32 cellular contexts compared by ENCODE assay signal in genomic region chr17:10368561-10368960, GRCh38. TPM values are rescaled to one million over a fixed set of nuclear protein-coding genes. Genes with fewer than 3 reads are reported as not detected.
"Had no signal": no experiment of that assay in that cellular context is flagged by ENCODE, and none has a peak within 500 bp of the region (broad histone marks: within the 10 kb centered on the region; RNA-seq: fewer than 3 reads in every experiment).

No MANE protein-coding gene starts in this region.

- H3K79me2 ChIP-seq: parathyroid adenoma had no signal

- H3K9ac ChIP-seq: neural progenitor cell, parathyroid adenoma had no signal

- H2AFZ ChIP-seq: neural progenitor cell, parathyroid adenoma had no signal

- H3K36me3 ChIP-seq: left lung, lower lobe of right lung, neural progenitor cell, neutrophil, right atrium auricular region, right lobe of liver, suprapubic skin, thoracic aorta, tibial artery, upper lobe of right lung had no signal

- H3K27ac ChIP-seq: left lung, lower lobe of right lung, neural progenitor cell, neutrophil, parathyroid adenoma, right atrium auricular region, right lobe of liver, skin epidermis, suprapubic skin, thoracic aorta, tibial artery, upper lobe of right lung had no signal

- H3K4me3 ChIP-seq: left lung, lower lobe of right lung, neural progenitor cell, right atrium auricular region, right lobe of liver, skin epidermis, suprapubic skin, thoracic aorta, tibial artery, upper lobe of right lung had no signal

- H3K4me2 ChIP-seq: neural progenitor cell had no signal

- H3K4me1 ChIP-seq: left lung, lower lobe of right lung, neural progenitor cell, parathyroid adenoma, right atrium auricular region, right lobe of liver, suprapubic skin, tibial artery, upper lobe of right lung had no signal

- DNase-seq: hippocampal formation; kidney; left colon; left lung; lower lobe of right lung; mammary epithelial cell; mesenchymal stem cell; naive B cell; natural killer cell; nephron progenitor cell; occipital lobe; right lobe of liver; stimulated activated CD4-positive, alpha-beta T cell treated with anti-CD3 and anti-CD28 coated beads, Interleukin-12 subunit alpha, Interleukin-12 subunit beta, amount 100 ng/mL, for 4 hours; stimulated activated CD4-positive, alpha-beta T cell treated with anti-CD3 and anti-CD28 coated beads, Interleukin-15, amount 100 ng/mL, for 24 hours; stimulated activated CD4-positive, alpha-beta T cell treated with anti-CD3 and anti-CD28 coated beads, Interleukin-4, amount 100 ng/mL, for 24 hours; stimulated activated naive CD4-positive, alpha-beta T cell; tibial artery; trophoblast cell; upper lobe of right lung had no signal

- H3K9me3 ChIP-seq: left lung, lower lobe of right lung, neutrophil, right atrium auricular region, right lobe of liver, suprapubic skin, thoracic aorta, tibial artery, upper lobe of right lung had no signal

- H3K27me3 ChIP-seq: left lung, neural progenitor cell, right atrium auricular region, right lobe of liver, suprapubic skin, tibial artery, upper lobe of right lung had no signal

RNA-seq across cellular contexts. Expression of gene MYH13, which starts 4.2 kb away (rescaled TPM):
- total RNA-seq: kidney, left lung, liver, lower lobe of right lung, mammary epithelial cell, natural killer cell, occipital lobe, osteocyte, progenitor cell of endocrine pancreas, pulmonary artery endothelial cell, renal cortical epithelial cell, right atrium auricular region, right lobe of liver, subcutaneous adipose tissue, suprapubic skin, thoracic aorta, upper lobe of right lung had no signal
- polyA plus RNA-seq: liver, mammary epithelial cell had no signal

RNA-seq across cellular contexts. Expression of gene MYH8, which starts 53.2 kb away (rescaled TPM):
- total RNA-seq: left colon, left lung, lower lobe of right lung, mammary epithelial cell, natural killer cell, osteocyte, progenitor cell of endocrine pancreas, pulmonary artery endothelial cell, renal cortical epithelial cell, right atrium auricular region, right lobe of liver, subcutaneous adipose tissue, suprapubic skin, thoracic aorta, upper lobe of right lung had no signal
- polyA plus RNA-seq: liver, mammary epithelial cell had no signal
